In genomic region chr3:10357592-10358308, GRCh38 we compare ENCODE assay signal across 8 cellular contexts. TPM values are rescaled to one million over a fixed set of nuclear protein-coding genes. Genes with fewer than 3 reads are reported as not detected.
DNase-seq lines count a peak whose midpoint lies in the region; ATAC-seq and TF ChIP-seq lines count a peak whose summit lies in the region.

No MANE protein-coding gene starts in this region.

- no peaks in the 10 kb centered on the region for H3K36me3 ChIP-seq in mesenchymal stem cell (ENCODE audit: control insufficient read depth in 1 of 2, insufficient read depth in 2 of 2, low read depth in 1 of 2, low read length in 2 of 2)

- H3K4me1 ChIP-seq in mesenchymal stem cell (ENCODE audit: control insufficient read depth, insufficient read depth, low read depth, low read length), result peaks cover 25% of the 10 kb centered on the region

- peaks cover 0 to 14% of the 10 kb centered on the region in 2 experiments for H3K27me3 ChIP-seq in mesenchymal stem cell (ENCODE audit: control insufficient read depth in 1 of 2, insufficient read depth in 1 of 2, low read length in 2 of 2)

- H3K27ac Mint-ChIP-seq in WTC11, result no peak overlapping the region

- peak overlapping the region in 1 of 2 experiments; percentile 45 for H3K4ac ChIP-seq in mesenchymal stem cell (ENCODE audit: low read depth in 1 of 2, low read length in 2 of 2)

- H4K8ac ChIP-seq in mesenchymal stem cell (ENCODE audit: low read length), result peak overlapping the region; percentile 56

- no peaks in the 10 kb centered on the region for H3K4me1 Mint-ChIP-seq in WTC11

- TF ChIP-seq CTCF in WTC11 (IDR thresholded peaks at IDR 0.05), result no peak

- peak overlapping the region in 1 of 2 experiments; percentile 6 for H3K23ac ChIP-seq in mesenchymal stem cell (ENCODE audit: low read length in 2 of 2)

- H3K14ac ChIP-seq in mesenchymal stem cell (ENCODE audit: low read length in 2 of 2), result peak overlapping the region in 1 of 2 experiments; percentile 36

- H3K9ac ChIP-seq in mesenchymal stem cell (ENCODE audit: low read length), result no peak overlapping the region

- H3K27ac ChIP-seq in mesenchymal stem cell (ENCODE audit: low read length, poor library complexity, severe bottlenecking), result peak overlapping the region; percentile 43

- POLR2A ChIA-PET in WTC11 (lab: Charles Lee), result no interaction called here

- no peaks in the 10 kb centered on the region for H3K27me3 Mint-ChIP-seq in WTC11 (ENCODE audit: low read depth)

- ATAC-seq in HG03064 (IDR thresholded peaks at IDR 0.05; ENCODE audit: low read depth, unreplicated experiment) (peak; percentile 78), WTC11 (no peak), HG02884 (IDR thresholded peaks at IDR 0.05; ENCODE audit: unreplicated experiment) (no peak)

- H2AFZ ChIP-seq in mesenchymal stem cell (ENCODE audit: low read depth, low read length), result no peak overlapping the region

- H3K79me1 ChIP-seq in mesenchymal stem cell (replicated peaks; ENCODE audit: low read length, poor library complexity, severe bottlenecking), result no peaks in the 10 kb centered on the region

- peak overlapping the region; percentile 30 for H4K91ac ChIP-seq in mesenchymal stem cell (ENCODE audit: low read length)

- peak overlapping the region; percentile 39 for H2BK120ac ChIP-seq in mesenchymal stem cell (ENCODE audit: low read depth, low read length)

- H3K9me3 Mint-ChIP-seq in WTC11, result peaks cover 8% of the 10 kb centered on the region

- H3K18ac ChIP-seq in mesenchymal stem cell (ENCODE audit: low read depth in 1 of 2, low read length in 2 of 2), result peak overlapping the region; percentile 46 to 58

- no peak overlapping the region for H2BK15ac ChIP-seq in mesenchymal stem cell (ENCODE audit: low read depth, poor library complexity, severe bottlenecking)

- no peak overlapping the region for H2BK5ac ChIP-seq in mesenchymal stem cell (ENCODE audit: low read depth, low read length, poor library complexity, severe bottlenecking)

- H2AK5ac ChIP-seq in mesenchymal stem cell (ENCODE audit: low read length, severe bottlenecking), result peak overlapping the region; percentile 24

- no peak overlapping the region for H3K4me3 Mint-ChIP-seq in WTC11

- no peak overlapping the region for H3K4me2 ChIP-seq in mesenchymal stem cell (ENCODE audit: low read length, poor library complexity, severe bottlenecking)

- 16% methylated on average over 7 of the region's 7 CpGs for WGBS in mesenchymal stem cell

- peaks cover 6% of the 10 kb centered on the region for H3K36me3 Mint-ChIP-seq in WTC11

- H3K9me3 ChIP-seq in mesenchymal stem cell (ENCODE audit: control insufficient read depth, low read length), result peaks cover 10% of the 10 kb centered on the region

- peak overlapping the region in 1 of 2 experiments; percentile 85 for H2BK12ac ChIP-seq in mesenchymal stem cell (ENCODE audit: low read length in 2 of 2)

- peak; percentile 96 for DNase-seq in EH (ENCODE audit: low read depth)
- DNase-seq in WTC11 (ENCODE audit: low spot score), result no peak
- DNase-seq in mesenchymal stem cell, result peak; percentile 94
- DNase-seq in SHP77 (lab: John Stamatoyannopoulos, UW), result no peak
- no peak for DNase-seq in pons (ENCODE audit: low spot score)
- no peak for DNase-seq in NCI-H2196 (lab: John Stamatoyannopoulos, UW; ENCODE audit: unreplicated experiment)

- CTCF ChIA-PET in WTC11 (lab: Charles Lee), result interaction anchor here (0.7 to 2.3 kb wide), 4 partner anchors 11 to 66 kb away, joined by 3 to 8 read pairs (median 3); no protein-coding TSS in a partner anchor

- H3K4me3 ChIP-seq in mesenchymal stem cell (ENCODE audit: insufficient read depth in 1 of 2, low read depth in 1 of 2, low read length in 2 of 2), result no peak overlapping the region

TF ChIP-seq in WTC11, 78 proteins besides CTCF, POLR2A, EP300 and RAD21:
- TF ChIP-seq ZNF396 (CRISPR knock-in tag; IDR thresholded peaks at IDR 0.05; ENCODE audit: borderline replicate concordance) (no peak), ZNF423 (CRISPR knock-in tag; IDR thresholded peaks at IDR 0.05) (0 out of 2 replicates have a peak, but pooled peaks have one; percentile 24)

RNA-seq across cellular contexts. Expression of gene SEC13, which starts 36.8 kb away (rescaled TPM):
- total RNA-seq in WTC11 (2021), result 121 to 139 TPM (median 132 TPM) in 3 replicates
- polyA plus RNA-seq in mesenchymal stem cell (2013, experiment 1 of 2), result 246 TPM
- polyA plus RNA-seq in mesenchymal stem cell (2013, experiment 2 of 2), result 245 TPM

Comparison
In these comparisons a context has a peak if more than half of its experiments do, and no peak if none do; other contexts are left out.
1. DNase-seq: peak in EH (single experiment) and mesenchymal stem cell (single experiment); none in WTC11 (single experiment), SHP77 (0 of 2), pons (single experiment) and NCI-H2196 (single experiment).